Comparison of ENCODE assay signal across 11 cellular contexts in the genomic region with DNA sequence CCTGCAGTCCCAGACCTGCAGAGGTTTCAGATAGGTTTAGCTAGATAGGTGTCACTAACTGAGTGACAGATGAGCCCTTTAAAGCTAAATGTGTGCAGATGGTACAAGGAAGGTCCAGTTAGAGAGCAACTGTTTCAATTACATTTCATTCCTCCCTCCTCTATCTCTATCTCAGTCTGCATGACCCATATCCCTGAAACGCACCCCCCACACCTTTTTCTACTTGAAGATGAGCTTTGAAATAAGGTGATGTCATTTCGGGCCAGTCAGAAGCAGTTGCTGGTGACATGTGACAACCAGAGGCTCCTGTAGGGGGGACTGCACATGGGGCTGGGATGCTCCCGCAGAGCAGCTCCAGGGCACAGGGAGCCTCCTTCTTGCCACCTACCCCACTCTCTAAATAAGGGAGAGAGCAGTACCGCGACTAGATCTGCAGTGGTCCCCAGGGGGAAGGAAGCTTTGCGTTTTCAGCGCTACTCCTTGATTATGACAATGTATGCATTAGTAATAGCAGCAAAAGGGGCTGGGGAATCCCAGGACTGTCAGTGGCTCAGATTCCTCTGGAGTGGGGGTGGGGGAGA. TPM values are rescaled to one million over a fixed set of nuclear protein-coding genes. Genes with fewer than 3 reads are reported as not detected.
DNase-seq lines count a peak whose midpoint lies in the region; ATAC-seq, FAIRE-seq and TF ChIP-seq lines count a peak whose summit lies in the region.
"Had no signal": no experiment of that assay in that cellular context is flagged by ENCODE, and none has a peak within 500 bp of the region (broad histone marks: within the 10 kb centered on the region; RNA-seq: fewer than 3 reads in every experiment).

No MANE protein-coding gene starts in this region.

- H3K9ac ChIP-seq in HUES64 (ENCODE audit: low read depth, low read length) (no peak overlapping the region), GM12878 (ENCODE audit: control insufficient read depth, insufficient read depth, low read length) (no peak overlapping the region)

- intact Hi-C loops in GM12878 (cut with micrococcal nuclease; ENCODE audit: unreplicated experiment): loop anchor here (5.0 kb wide), 1 partner anchor 113 kb away; no protein-coding TSS in a partner anchor

- ATAC-seq in GM12878: no peak
- no peak for ATAC-seq in GM21529 (IDR thresholded peaks at IDR 0.05; ENCODE audit: unreplicated experiment)

- H3K27me3 ChIP-seq in HUES64 (ENCODE audit: insufficient read depth, low read length) (no peaks in the 10 kb centered on the region), GM12878 (replicated peaks in 1 of 2; ENCODE audit: control insufficient read depth in 2 of 2, insufficient read depth in 2 of 2, low read length in 1 of 2) (no peaks in the 10 kb centered on the region), muscle layer of duodenum (ENCODE audit: low read depth, low read length) (peaks cover 6% of the 10 kb centered on the region)

- TF ChIP-seq EP300 in GM12878 (IDR thresholded peaks at IDR 0.05; ENCODE audit: borderline replicate concordance in 1 of 2, control insufficient read depth in 1 of 2, low read depth in 2 of 2, low read length in 2 of 2): no peak

- RAD21 ChIA-PET in GM12878 (lab: Charles Lee; ENCODE audit: unreplicated experiment): interaction anchor here (0.9 to 1.4 kb wide), 4 partner anchors 23 to 149 kb away, joined by 3 to 4 read pairs (median 4); no protein-coding TSS in a partner anchor

- no peak for FAIRE-seq in GM12878 (lab: Jason Lieb, UNC)
- FAIRE-seq: G401.6 had no signal

- H3K4me3 ChIP-seq in AG04449 (ENCODE audit: low read depth, low read length) (peak overlapping the region; percentile 56), HUES64 (ENCODE audit: low read length) (peak overlapping the region; percentile 53; the same call in 1 of the 2 replicates), GM12878 (no peak overlapping the region), muscle layer of duodenum (ENCODE audit: low read depth in 1 of 2, low read length in 2 of 2) (no peak overlapping the region)

- H2AFZ ChIP-seq in GM12878 (ENCODE audit: control insufficient read depth, low read depth, low read length): no peak overlapping the region

- DNase-seq in AG04449 (ENCODE audit: low read depth, low spot score) (no peak), GM12878 (ENCODE audit: low read depth, low spot score) (no peak), NCI-H1092 treated with DMSO at 0.1 percent for 48 hours (lab: John Stamatoyannopoulos, UW) (no peak), SK-N-DZ (ENCODE audit: low spot score) (no peak), MV-4-11 (lab: John Stamatoyannopoulos, UW) (no peak)
- DNase-seq: dermis blood vessel endothelial cell, HCEC 1CT had no signal

- peaks cover 4% of the 10 kb centered on the region for H3K79me2 ChIP-seq in GM12878 (ENCODE audit: control insufficient read depth, insufficient read depth, low read length)

- no peaks in the 10 kb centered on the region for H4K20me1 ChIP-seq in GM12878 (ENCODE audit: control insufficient read depth, insufficient read depth)

- CTCF ChIA-PET in AG04449 (lab: Yijun Ruan, JAX) (interaction anchor here (1.7 to 22.8 kb wide), 3 partner anchors 14 to 55 kb away, joined by 4 to 546 read pairs (median 65); a partner anchor contains a TSS), GM12878 (lab: Yijun Ruan, JAX) (interaction anchor here (0.5 to 2.2 kb wide), 15 partner anchors 15 to 801 kb away, joined by 3 to 8 read pairs (median 3); no protein-coding TSS in a partner anchor)

- no peaks in the 10 kb centered on the region for H3K9me3 ChIP-seq in HUES64 (ENCODE audit: insufficient read depth, low read depth, low read length)
- H3K9me3 ChIP-seq in GM12878 (replicated peaks; ENCODE audit: control insufficient read depth, insufficient read depth, low read length): no peaks in the 10 kb centered on the region
- H3K9me3 ChIP-seq in muscle layer of duodenum (ENCODE audit: control insufficient read depth in 1 of 2, low read length in 2 of 2): no peaks in the 10 kb centered on the region

- in situ Hi-C loops in GM12878 (cut with MboI): loop anchor here (10.0 kb wide), 1 partner anchor 145 kb away; no protein-coding TSS in a partner anchor

- TF ChIP-seq POLR2A in GM12878 (IDR thresholded peaks at IDR 0.05; ENCODE audit: low read depth, low read length): no peak

- SMC1A ChIA-PET in GM12878 (lab: Charles Lee; ENCODE audit: uncharacterized antibody, unreplicated experiment): interaction anchor here (1.1 to 1.5 kb wide), 2 partner anchors 51 to 75 kb away, joined by 3 read pairs; no protein-coding TSS in a partner anchor

- 72% methylated on average over 5 of the region's 7 CpGs for WGBS in HUES64
- 64% methylated on average over 7 of the region's 7 CpGs for WGBS in GM12878 (ENCODE audit: insufficient coverage, insufficient replicate concordance, low lambda C conversion rate, missing lambda C conversion rate)

- peaks cover 30% of the 10 kb centered on the region for H3K4me1 ChIP-seq in HUES64 (ENCODE audit: insufficient read depth, low read length)
- peaks cover 23% of the 10 kb centered on the region for H3K4me1 ChIP-seq in GM12878 (ENCODE audit: control insufficient read depth, insufficient read depth, low read length)
- H3K4me1 ChIP-seq in muscle layer of duodenum (ENCODE audit: control insufficient read depth in 1 of 2, insufficient read depth in 2 of 2, low read length in 2 of 2): peaks cover 25 to 44% of the 10 kb centered on the region in 2 donors

- POLR2A ChIA-PET in AG04449 (lab: Yijun Ruan, JAX) (interaction anchor here (0.6 to 1.8 kb wide), 3 partner anchors 22 to 406 kb away, joined by 3 to 4 read pairs (median 3); no protein-coding TSS in a partner anchor), GM12878 (lab: Charles Lee) (no interaction called here)

- no peak for TF ChIP-seq RAD21 in GM12878 (IDR thresholded peaks at IDR 0.05; ENCODE audit: insufficient read depth, low read depth, low read length)

- TF ChIP-seq CTCF in AG04449 (IDR thresholded peaks at IDR 0.05; ENCODE audit: insufficient read depth, low read length, missing control alignments): no peak
- TF ChIP-seq CTCF in GM12878 (IDR thresholded peaks at IDR 0.05 in 2 of 3, conservative IDR thresholded peaks at IDR 0.05 in 1 of 3; ENCODE audit: control insufficient read depth in 2 of 3, extremely low read depth in 1 of 3, insufficient read depth in 1 of 3, low read depth in 3 of 3, low read length in 3 of 3): no peak

- BruUV-seq in GM12878 (replicated peaks; lab: Mats Ljungman, UMichigan): no TSS peak

- no peak overlapping the region for H3K4me2 ChIP-seq in GM12878 (ENCODE audit: control insufficient read depth, insufficient read depth)

- H3K27ac ChIP-seq in HUES64 (ENCODE audit: low read depth, low read length) (no peak overlapping the region), GM12878 (ENCODE audit: control insufficient read depth, insufficient read depth) (no peak overlapping the region), muscle layer of duodenum (ENCODE audit: low read length) (peak overlapping the region; percentile 40)

- peaks cover 42% of the 10 kb centered on the region for H3K36me3 ChIP-seq in HUES64 (ENCODE audit: insufficient read depth, low read length)
- H3K36me3 ChIP-seq in GM12878 (ENCODE audit: control insufficient read depth in 2 of 2, insufficient read depth in 2 of 2, low read length in 1 of 2): peaks cover 0 to 7% of the 10 kb centered on the region in 2 experiments; a peak in 2 of 4 replicates
- peaks cover 18 to 32% of the 10 kb centered on the region in 2 donors for H3K36me3 ChIP-seq in muscle layer of duodenum (ENCODE audit: control insufficient read depth in 1 of 2, insufficient read depth in 2 of 2, low read length in 2 of 2)

RNA-seq across cellular contexts. Expression of a gene that starts 4.3 kb away (rescaled TPM):
- polyA plus RNA-seq in HUES64 (2013, experiment 1 of 2): 22.6 TPM
- polyA plus RNA-seq in HUES64 (2013, experiment 2 of 2): 25.2 TPM
- 32.5 and 33.7 TPM in 2 replicates for total RNA-seq in GM12878 (2013; cell fraction: nucleolus; rRNA removed)
- total RNA-seq in GM12878 (2014; rRNA removed) (51.1 and 61.8 TPM in 2 replicates), GM12878 (2014; rRNA removed; fragmentation: Illumina TruSeq; extraction: Trizol) (20.1 and 21.2 TPM in 2 replicates), GM12878 (2021) (37.1 and 39.7 TPM in 2 replicates)
- polyA plus RNA-seq in GM12878 (2011; ENCODE audit: low read depth): 5.0 TPM
- polyA plus RNA-seq in GM12878 (2011; rRNA removed) (4.5 and 6.1 TPM in 2 replicates), GM12878 (2014; fragmentation: Illumina TruSeq; extraction: Trizol) (15.2 and 20.2 TPM in 2 replicates), GM12878 (2014; fragmentation: Nextera tagmentation; extraction: Ambion mirVana) (under 1 TPM; 0.44 to 0.82 TPM), GM12878 (2014; rRNA removed) (38.8 and 51.7 TPM in 2 replicates), GM12878 (2016; fragmentation: Nextera tagmentation; extraction: Ambion mirVana) (1 to 10 TPM; 7.8 to 9.7 TPM)
- polyA plus RNA-seq in GM12878 (2011; cell fraction: cytosol; rRNA removed): 11.0 TPM in 2 replicates
- polyA plus RNA-seq in GM12878 (2011; cell fraction: nucleus; rRNA removed): 20.0 and 24.3 TPM in 2 replicates
- polyA plus RNA-seq in GM12878 (2012): 6.5 and 8.2 TPM in 2 replicates
- polyA minus RNA-seq in GM12878 (2011; rRNA and poly(A)+ RNA removed): 10.5 and 11.7 TPM in 2 replicates
- polyA minus RNA-seq in GM12878 (2011; cell fraction: cytosol; rRNA and poly(A)+ RNA removed): 3.6 and 4.0 TPM in 2 replicates
- polyA minus RNA-seq in GM12878 (2011; cell fraction: nucleus; rRNA and poly(A)+ RNA removed): 7.0 and 10.1 TPM in 2 replicates
- polyA plus RNA-seq in SK-N-DZ (2014; cell fraction: cytosol; rRNA removed): 60.3 and 71.0 TPM in 2 replicates
- polyA plus RNA-seq in SK-N-DZ (2014; cell fraction: nucleus; rRNA removed): 138 TPM in 2 replicates

RNA-seq across cellular contexts. Expression of a gene that starts 8.7 kb away (rescaled TPM):
- polyA plus RNA-seq in HUES64 (2013, experiment 1 of 2): not detected
- polyA plus RNA-seq in HUES64 (2013, experiment 2 of 2): 0.38 TPM
- total RNA-seq in GM12878 (2013; cell fraction: nucleolus; rRNA removed): not detected in 2 replicates
- total RNA-seq in GM12878 (2014; rRNA removed): not detected in 2 replicates
- total RNA-seq in GM12878 (2014; rRNA removed; fragmentation: Illumina TruSeq; extraction: Trizol): not detected in 2 replicates
- total RNA-seq in GM12878 (2021): not detected in 2 replicates
- not detected for polyA plus RNA-seq in GM12878 (2011; ENCODE audit: low read depth)
- not detected in 2 replicates for polyA plus RNA-seq in GM12878 (2011; rRNA removed)
- not detected in 2 replicates for polyA plus RNA-seq in GM12878 (2011; cell fraction: cytosol; rRNA removed)
- not detected in 2 replicates for polyA plus RNA-seq in GM12878 (2011; cell fraction: nucleus; rRNA removed)
- polyA plus RNA-seq in GM12878 (2012): not detected in 2 replicates
- polyA plus RNA-seq in GM12878 (2014; fragmentation: Illumina TruSeq; extraction: Trizol): not detected in 2 replicates
- not detected for polyA plus RNA-seq in GM12878 (2014; fragmentation: Nextera tagmentation; extraction: Ambion mirVana)
- polyA plus RNA-seq in GM12878 (2014; rRNA removed): not detected in 2 replicates
- not detected for polyA plus RNA-seq in GM12878 (2016; fragmentation: Nextera tagmentation; extraction: Ambion mirVana)
- not detected in 2 replicates for polyA minus RNA-seq in GM12878 (2011; rRNA and poly(A)+ RNA removed)
- not detected in 2 replicates for polyA minus RNA-seq in GM12878 (2011; cell fraction: cytosol; rRNA and poly(A)+ RNA removed)
- polyA minus RNA-seq in GM12878 (2011; cell fraction: nucleus; rRNA and poly(A)+ RNA removed): not detected in 2 replicates
- polyA plus RNA-seq in SK-N-DZ (2014; cell fraction: cytosol; rRNA removed): 0.07 TPM in 1 of 2 replicates, not detected in the other
- not detected in 2 replicates for polyA plus RNA-seq in SK-N-DZ (2014; cell fraction: nucleus; rRNA removed)
- total RNA-seq: dermis blood vessel endothelial cell had no signal

RNA-seq across cellular contexts. Expression of a gene that starts 57.2 kb away (rescaled TPM):
- 56.3 TPM for polyA plus RNA-seq in HUES64 (2013, experiment 1 of 2)
- polyA plus RNA-seq in HUES64 (2013, experiment 2 of 2): 64.3 TPM
- 18.6 and 24.9 TPM in 2 replicates for total RNA-seq in GM12878 (2013; cell fraction: nucleolus; rRNA removed)
- total RNA-seq in GM12878 (2014; rRNA removed): 145 and 146 TPM in 2 replicates
- 141 and 145 TPM in 2 replicates for total RNA-seq in GM12878 (2014; rRNA removed; fragmentation: Illumina TruSeq; extraction: Trizol)
- total RNA-seq in GM12878 (2021): 95.3 and 99.4 TPM in 2 replicates
- polyA plus RNA-seq in GM12878 (2011; ENCODE audit: low read depth): 60.1 TPM
- 100 and 142 TPM in 2 replicates for polyA plus RNA-seq in GM12878 (2011; rRNA removed)
- 123 and 126 TPM in 2 replicates for polyA plus RNA-seq in GM12878 (2011; cell fraction: cytosol; rRNA removed)
- 83.9 and 130 TPM in 2 replicates for polyA plus RNA-seq in GM12878 (2011; cell fraction: nucleus; rRNA removed)
- 100 and 109 TPM in 2 replicates for polyA plus RNA-seq in GM12878 (2012)
- polyA plus RNA-seq in GM12878 (2014; fragmentation: Illumina TruSeq; extraction: Trizol): 145 and 177 TPM in 2 replicates
- polyA plus RNA-seq in GM12878 (2014; fragmentation: Nextera tagmentation; extraction: Ambion mirVana): 100 to 1,000 TPM; 249 to 288 TPM
- 148 and 149 TPM in 2 replicates for polyA plus RNA-seq in GM12878 (2014; rRNA removed)
- polyA plus RNA-seq in GM12878 (2016; fragmentation: Nextera tagmentation; extraction: Ambion mirVana): 100 to 1,000 TPM; 160 to 169 TPM
- 53.5 and 83.3 TPM in 2 replicates for polyA minus RNA-seq in GM12878 (2011; rRNA and poly(A)+ RNA removed)
- polyA minus RNA-seq in GM12878 (2011; cell fraction: cytosol; rRNA and poly(A)+ RNA removed): 22.9 and 29.2 TPM in 2 replicates
- 15.5 and 22.0 TPM in 2 replicates for polyA minus RNA-seq in GM12878 (2011; cell fraction: nucleus; rRNA and poly(A)+ RNA removed)
- polyA plus RNA-seq in SK-N-DZ (2014; cell fraction: cytosol; rRNA removed): 222 TPM in 2 replicates
- polyA plus RNA-seq in SK-N-DZ (2014; cell fraction: nucleus; rRNA removed): 209 and 219 TPM in 2 replicates

Comparison
In these comparisons a context has a peak if more than half of its experiments do, and no peak if none do; other contexts are left out.
1. H3K4me3 ChIP-seq: peak in AG04449 (single experiment) and HUES64 (single experiment); none in GM12878 (single experiment) and muscle layer of duodenum (0 of 2).